Comparison of ENCODE assay signal across 13 cellular contexts in genomic region chr22:22771696-22772377, GRCh38.
"Had no signal": no experiment of that assay in that cellular context is flagged by ENCODE, and none has a peak within 500 bp of the region (broad histone marks: within the 10 kb centered on the region; RNA-seq: fewer than 3 reads in every experiment).

No MANE protein-coding gene starts in this region.

- ATAC-seq: activated naive CD4-positive, alpha-beta T cell treated with anti-CD3 and anti-CD28 coated beads, Interleukin-2, amount 50 U/mL, for 72 hours; foreskin keratinocyte had no signal

- H3K27ac Mint-ChIP-seq: activated B cell treated with CpG ODN at 0.5 μM for 24 hours; activated CD4-positive, alpha-beta T cell treated with anti-CD3 and anti-CD28 coated beads, Interleukin-2, amount 10 ng/mL, durations not matched to agents 24 days and 14 days; brain; nephron; T-helper 1 cell treated with Interleukin-12 subunit alpha and Interleukin-12 subunit beta and Interleukin-4 antibody, amounts not matched to agents 30 μg/mL and 1 μg/mL, for 36 hours had no signal

- H3K9me3 ChIP-seq: stomach had no signal

- H3K4me1 Mint-ChIP-seq: activated CD4-positive, alpha-beta T cell treated with anti-CD3 and anti-CD28 coated beads, Interleukin-2, amount 10 ng/mL, durations not matched to agents 24 days and 14 days; brain; nephron had no signal

- H3K36me3 ChIP-seq: stomach had no signal

- H3K27ac ChIP-seq: foreskin keratinocyte, stomach had no signal

- H3K4me3 ChIP-seq: stomach had no signal

- H3K4me3 Mint-ChIP-seq: activated B cell treated with CpG ODN at 0.5 μM for 24 hours; activated CD4-positive, alpha-beta T cell treated with anti-CD3 and anti-CD28 coated beads, Interleukin-2, amount 10 ng/mL, durations not matched to agents 24 days and 14 days; brain; nephron; T-helper 1 cell treated with Interleukin-12 subunit alpha and Interleukin-12 subunit beta and Interleukin-4 antibody, amounts not matched to agents 30 μg/mL and 1 μg/mL, for 36 hours had no signal

- H3K9me3 Mint-ChIP-seq: activated CD4-positive, alpha-beta T cell treated with anti-CD3 and anti-CD28 coated beads, Interleukin-2, amount 10 ng/mL, durations not matched to agents 24 days and 14 days; activated naive CD4-positive, alpha-beta T cell treated with anti-CD3 and anti-CD28 coated beads, Interleukin-2, amount 50 U/mL, for 72 hours; brain; nephron; T-helper 1 cell treated with Interleukin-12 subunit alpha and Interleukin-12 subunit beta and Interleukin-4 antibody, amounts not matched to agents 30 μg/mL and 1 μg/mL, for 36 hours had no signal

- H3K4me1 ChIP-seq: foreskin keratinocyte had no signal

- H3K36me3 Mint-ChIP-seq: activated naive CD4-positive, alpha-beta T cell treated with anti-CD3 and anti-CD28 coated beads, Interleukin-2, amount 50 U/mL, for 72 hours; brain had no signal

- DNase-seq: activated B cell treated with CpG ODN at 0.5 μM for 24 hours; activated CD4-positive, alpha-beta T cell treated with anti-CD3 and anti-CD28 coated beads, Interleukin-2, amount 10 ng/mL, durations not matched to agents 24 days and 14 days; activated effector memory CD4-positive, alpha-beta T cell treated with Interleukin-2 at 50 U/mL for 16 hours; activated T-cell treated with anti-CD3 and anti-CD28 coated beads, Interleukin-2, amount 50 U/mL, for 1 hour; amniotic stem cell; foreskin keratinocyte; mammary epithelial cell; stimulated activated CD4-positive, alpha-beta T cell treated with anti-CD3 and anti-CD28 coated beads, Interleukin-12 subunit alpha, Interleukin-12 subunit beta, amount 100 ng/mL, for 4 hours; stomach had no signal
